ENCODE assay signal across 15 cellular contexts in genomic region chr7:139889186-139889871, GRCh38.
DNase-seq lines count a peak whose midpoint lies in the region; ATAC-seq and TF ChIP-seq lines count a peak whose summit lies in the region.
"Had no signal": no experiment of that assay in that cellular context is flagged by ENCODE, and none has a peak within 500 bp of the region (broad histone marks: within the 10 kb centered on the region; RNA-seq: fewer than 3 reads in every experiment).

No MANE protein-coding gene starts in this region.

- no peaks in the 10 kb centered on the region for H3K79me2 ChIP-seq in smooth muscle cell (ENCODE audit: low read depth)

- TF ChIP-seq CTCF in smooth muscle cell (IDR thresholded peaks at IDR 0.05; ENCODE audit: borderline replicate concordance, insufficient read depth, poor library complexity, severe bottlenecking), result no peak

- H3K27ac ChIP-seq in smooth muscle cell (ENCODE audit: low read depth), result no peak overlapping the region

- H3K4me3 ChIP-seq in smooth muscle cell, result no peak overlapping the region

- H3K27ac Mint-ChIP-seq in activated T-helper 17 cell treated with anti-CD3 and anti-CD28 coated beads, Interleukin-2, amount 50 U/mL, for 72 hours, result peak overlapping the region; percentile 12
- peak overlapping the region; percentile 85 to 99 for H3K27ac Mint-ChIP-seq in natural killer cell treated with Interleukin-12 subunit alpha and Interleukin-12 subunit beta and Interleukin-15 and Interleukin-18, amount 100 ng/mL, for 72 hours
- H3K27ac Mint-ChIP-seq: activated B cell treated with CpG ODN at 0.5 μM for 24 hours; activated naive CD8-positive, alpha-beta T cell had no signal

- WGBS in smooth muscle cell (ENCODE audit: low lambda C conversion rate), result 78% methylated on average over 5 of the region's 5 CpGs

- no peaks in the 10 kb centered on the region for H3K4me1 ChIP-seq in smooth muscle cell (ENCODE audit: low read depth)

- H3K4me1 Mint-ChIP-seq in activated T-helper 17 cell treated with anti-CD3 and anti-CD28 coated beads, Interleukin-2, amount 50 U/mL, for 72 hours, result peaks cover 12% of the 10 kb centered on the region
- H3K4me1 Mint-ChIP-seq in natural killer cell treated with Interleukin-12 subunit alpha and Interleukin-12 subunit beta and Interleukin-15 and Interleukin-18, amount 100 ng/mL, for 72 hours (ENCODE audit: low read depth in 2 of 2), result peaks cover 55 to 69% of the 10 kb centered on the region in 2 donors
- H3K4me1 Mint-ChIP-seq: CD4-positive, CD25-positive, alpha-beta regulatory T cell had no signal

- H2AFZ ChIP-seq in smooth muscle cell (ENCODE audit: low read depth), result no peak overlapping the region

- H3K4me2 ChIP-seq in smooth muscle cell, result no peak overlapping the region

- no peaks in the 10 kb centered on the region for H3K36me3 ChIP-seq in smooth muscle cell (ENCODE audit: low read depth)

- H3K4me3 Mint-ChIP-seq in activated T-helper 17 cell treated with anti-CD3 and anti-CD28 coated beads, Interleukin-2, amount 50 U/mL, for 72 hours, result no peak overlapping the region
- peak overlapping the region; percentile 53 for H3K4me3 Mint-ChIP-seq in natural killer cell treated with Interleukin-12 subunit alpha and Interleukin-12 subunit beta and Interleukin-15 and Interleukin-18, amount 100 ng/mL, for 72 hours
- H3K4me3 Mint-ChIP-seq: activated B cell treated with CpG ODN at 0.5 μM for 24 hours; activated naive CD8-positive, alpha-beta T cell; CD4-positive, CD25-positive, alpha-beta regulatory T cell had no signal

- H3K9me3 Mint-ChIP-seq in activated T-helper 17 cell treated with anti-CD3 and anti-CD28 coated beads, Interleukin-2, amount 50 U/mL, for 72 hours, result no peaks in the 10 kb centered on the region
- peaks cover 11% of the 10 kb centered on the region for H3K9me3 Mint-ChIP-seq in natural killer cell treated with Interleukin-12 subunit alpha and Interleukin-12 subunit beta and Interleukin-15 and Interleukin-18, amount 100 ng/mL, for 72 hours
- H3K9me3 Mint-ChIP-seq: activated B cell treated with CpG ODN at 0.5 μM for 24 hours had no signal

- no peaks in the 10 kb centered on the region for H4K20me1 ChIP-seq in smooth muscle cell (ENCODE audit: low read depth)

- no peaks in the 10 kb centered on the region for H3K27me3 Mint-ChIP-seq in activated T-helper 17 cell treated with anti-CD3 and anti-CD28 coated beads, Interleukin-2, amount 50 U/mL, for 72 hours
- H3K27me3 Mint-ChIP-seq in natural killer cell treated with Interleukin-12 subunit alpha and Interleukin-12 subunit beta and Interleukin-15 and Interleukin-18, amount 100 ng/mL, for 72 hours, result no peaks in the 10 kb centered on the region
- H3K27me3 Mint-ChIP-seq: activated naive CD8-positive, alpha-beta T cell; CD4-positive, CD25-positive, alpha-beta regulatory T cell had no signal

- no peaks in the 10 kb centered on the region for H3K9me3 ChIP-seq in smooth muscle cell (replicated peaks; ENCODE audit: low read depth)

- peak; percentile 19 for DNase-seq in GM03348 (ENCODE audit: low spot score)
- DNase-seq in HT1080 (ENCODE audit: low read depth), result peak; percentile 75
- no peak for DNase-seq in natural killer cell treated with Interleukin-12 subunit alpha and Interleukin-12 subunit beta and Interleukin-15 and Interleukin-18, amount 100 ng/mL, for 72 hours (ENCODE audit: low spot score)
- no peak for DNase-seq in smooth muscle cell (lab: John Stamatoyannopoulos, UW; ENCODE audit: unreplicated experiment)
- DNase-seq: activated B cell treated with CpG ODN at 0.5 μM for 24 hours; caudate nucleus; CD4-positive, CD25-positive, alpha-beta regulatory T cell; kidney; midbrain; NCI-H1436 treated with DMSO at 0.1 percent for 48 hours; stimulated activated CD4-positive, alpha-beta T cell treated with anti-CD3 and anti-CD28 coated beads, Interleukin-12 subunit alpha, Interleukin-12 subunit beta, amount 100 ng/mL, for 4 hours had no signal

- no peak overlapping the region for H3K9ac ChIP-seq in smooth muscle cell (ENCODE audit: low read depth)

- H3K27me3 ChIP-seq in smooth muscle cell (ENCODE audit: low read depth), result no peaks in the 10 kb centered on the region

- no peaks in the 10 kb centered on the region for H3K36me3 Mint-ChIP-seq in activated T-helper 17 cell treated with anti-CD3 and anti-CD28 coated beads, Interleukin-2, amount 50 U/mL, for 72 hours (ENCODE audit: low read depth)
- peaks cover 24% of the 10 kb centered on the region for H3K36me3 Mint-ChIP-seq in natural killer cell treated with Interleukin-12 subunit alpha and Interleukin-12 subunit beta and Interleukin-15 and Interleukin-18, amount 100 ng/mL, for 72 hours
- H3K36me3 Mint-ChIP-seq: activated naive CD8-positive, alpha-beta T cell; CD4-positive, CD25-positive, alpha-beta regulatory T cell had no signal

- H3F3A ChIP-seq in smooth muscle cell (ENCODE audit: low read depth), result no peaks in the 10 kb centered on the region

- peak; percentile 29 for ATAC-seq in activated T-helper 17 cell treated with anti-CD3 and anti-CD28 coated beads, Interleukin-2, amount 50 U/mL, for 72 hours (replicated peaks)
- ATAC-seq in natural killer cell treated with Interleukin-12 subunit alpha and Interleukin-12 subunit beta and Interleukin-15 and Interleukin-18, amount 100 ng/mL, for 72 hours, result no peak
- no peak for ATAC-seq in HG03139 (IDR thresholded peaks at IDR 0.05; ENCODE audit: unreplicated experiment)
- ATAC-seq in HG02885 (IDR thresholded peaks at IDR 0.05; ENCODE audit: poor library complexity, unreplicated experiment), result no peak

Comparison
In these comparisons a context has a peak if more than half of its experiments do, and no peak if none do; other contexts are left out.
1. DNase-seq: peak in GM03348 (single experiment) and HT1080 (single experiment); none in natural killer cell treated with Interleukin-12 subunit alpha and Interleukin-12 subunit beta and Interleukin-15 and Interleukin-18, amount 100 ng/mL, for 72 hours (single experiment) and smooth muscle cell (single experiment).